ENCODE assay signal across 8 cellular contexts in the genomic region with DNA sequence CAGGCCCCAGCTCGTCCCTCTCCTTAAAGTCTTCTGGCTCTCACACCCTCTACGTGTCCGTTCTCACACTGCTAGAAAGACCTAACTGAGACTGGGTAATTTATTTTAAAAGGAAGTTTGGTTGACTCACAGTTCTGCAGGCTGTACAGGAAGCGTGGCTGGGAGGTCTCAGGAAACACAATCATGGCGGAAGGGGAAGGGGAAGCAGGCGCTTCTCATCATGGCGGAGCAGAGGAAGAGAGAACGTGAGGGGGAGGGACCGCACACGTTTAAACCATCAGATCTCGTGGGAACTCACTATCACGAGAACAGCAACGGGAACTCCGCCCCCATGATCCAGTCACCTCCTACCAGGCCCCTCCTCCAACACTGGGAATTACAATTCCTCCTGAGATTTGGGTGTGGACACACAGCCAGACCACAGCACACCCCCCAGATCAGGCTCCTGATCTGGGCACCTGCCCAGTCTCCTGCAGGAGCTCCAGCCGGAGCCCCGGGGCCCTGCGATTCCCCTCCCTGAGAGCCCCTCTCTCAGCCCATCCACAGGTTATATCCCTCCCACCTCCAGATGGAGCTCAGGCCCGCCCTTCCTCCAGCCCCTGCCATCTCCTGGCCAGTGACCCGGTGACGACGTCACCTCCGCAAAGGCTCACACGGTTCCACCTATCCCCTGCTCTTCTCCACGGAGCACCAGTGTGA.
A peak's percentile ranks its signal among the peaks of the same experiment; 100 is the strongest.
DNase-seq lines count a peak whose midpoint lies in the region; ATAC-seq, FAIRE-seq and TF ChIP-seq lines count a peak whose summit lies in the region.

No MANE protein-coding gene starts in this region.

- FAIRE-seq in K562 (lab: Jason Lieb, UNC) (peak; percentile 99), pancreas (lab: Jason Lieb, UNC) (no peak)

- POLR2A ChIA-PET in K562 (lab: Yijun Ruan, JAX), result interaction anchor here (0.6 to 1.6 kb wide), 8 partner anchors 9 to 457 kb away, joined by 3 to 5 read pairs (median 3); no protein-coding TSS in a partner anchor

- in situ Hi-C loops in K562 (cut with MboI), result no loop called here

- 6% methylated on average over 13 of the region's 24 CpGs for WGBS in K562 (ENCODE audit: insufficient coverage, low coverage, missing lambda C conversion rate)
- 57 to 61% methylated on average over 23 to 24 of the region's 24 CpGs for WGBS in pancreas, 2 donors
- WGBS in upper lobe of left lung, 2 donors, result 30 to 43% methylated on average over 21 to 24 of the region's 24 CpGs

- CTCF ChIA-PET in K562 (lab: Yijun Ruan, JAX; ENCODE audit: low intra/inter-chr PET ratio), result no interaction called here

- H3K9me3 ChIP-seq in K562 (replicated peaks; ENCODE audit: control insufficient read depth, insufficient read depth, low read depth, low read length) (no peaks in the 10 kb centered on the region), pancreas (no peaks in the 10 kb centered on the region), upper lobe of left lung (no peaks in the 10 kb centered on the region)

- TF ChIP-seq POLR2A in K562 (conservative IDR thresholded peaks at IDR 0.05) (peak; percentile 84), upper lobe of left lung (IDR thresholded peaks at IDR 0.05) (peak in 1 of 4 donors; percentile 33)

- peak overlapping the region; percentile 83 for H2AFZ ChIP-seq in K562 (ENCODE audit: low read depth, low read length)

- H3K4me2 ChIP-seq in K562 (ENCODE audit: insufficient read depth, low read length), result peak overlapping the region; percentile 86

- TF ChIP-seq RAD21 in K562 (CRISPR knock-in tag; conservative IDR thresholded peaks at IDR 0.05 in 1 of 2, IDR thresholded peaks at IDR 0.05 in 1 of 2), result no peak

- DNase-seq in Daoy (ENCODE audit: low read depth) (peak; percentile 81), T-helper 2 cell (peak in 4 of 5 experiments; percentile 53 to 82 (median 59)), K562 (ENCODE audit: extremely low read depth in 1 of 4, low spot score in 3 of 4) (peak; percentile 68 to 92 (median 74)), pancreas (peak in 2 of 6 donors; percentile 42 to 51), upper lobe of left lung (peak; percentile 77 to 79), HK-2 (ENCODE audit: unreplicated experiment) (no peak)

- no TSS peak for BruUV-seq in K562 (replicated peaks; lab: Mats Ljungman, UMichigan)

- peaks cover 0 to 16% of the 10 kb centered on the region in 2 experiments; a peak in 2 of 5 replicates for H3K27me3 ChIP-seq in K562 (ENCODE audit: control insufficient read depth in 2 of 2, insufficient read depth in 2 of 2, low read length in 2 of 2)
- H3K27me3 ChIP-seq in pancreas, result peaks cover 0 to 11% (median 0%) of the 10 kb centered on the region in 4 donors
- no peaks in the 10 kb centered on the region for H3K27me3 ChIP-seq in upper lobe of left lung

- intact Hi-C loops in K562 (cut with micrococcal nuclease) (no loop called here), pancreas (cut with DNase I) (no loop called here)

- TF ChIP-seq CTCF in K562 (IDR thresholded peaks at IDR 0.05 in 2 of 3, conservative IDR thresholded peaks at IDR 0.05 in 1 of 3; ENCODE audit: insufficient read depth in 2 of 3, low read depth in 1 of 3, low read length in 3 of 3), result no peak
- TF ChIP-seq CTCF in pancreas (IDR thresholded peaks at IDR 0.05), result no peak
- TF ChIP-seq CTCF in upper lobe of left lung (IDR thresholded peaks at IDR 0.05), result no peak

- H3K4me1 ChIP-seq in K562 (replicated peaks in 1 of 2; ENCODE audit: control insufficient read depth in 2 of 2, insufficient read depth in 2 of 2, low read length in 2 of 2) (peaks cover 12 to 48% of the 10 kb centered on the region in 2 experiments; a peak in 3 of 5 replicates), pancreas (no peaks in the 10 kb centered on the region), upper lobe of left lung (peaks cover 17 to 44% (median 22%) of the 10 kb centered on the region in 4 donors)

- H3K36me3 ChIP-seq in K562 (ENCODE audit: control insufficient read depth, insufficient read depth, low read length), result peaks cover 18% of the 10 kb centered on the region; the same call in 1 of the 3 replicates
- H3K36me3 ChIP-seq in pancreas, result no peaks in the 10 kb centered on the region
- no peaks in the 10 kb centered on the region for H3K36me3 ChIP-seq in upper lobe of left lung

- H3K9me1 ChIP-seq in K562 (ENCODE audit: control insufficient read depth, insufficient read depth, low read length), result no peaks in the 10 kb centered on the region

- H3K4me3 ChIP-seq in K562, result peak overlapping the region; percentile 94
- peak overlapping the region in 1 of 4 donors; percentile 36 for H3K4me3 ChIP-seq in pancreas
- H3K4me3 ChIP-seq in upper lobe of left lung, result peak overlapping the region; percentile 27 to 67 (median 66)

- TF ChIP-seq EP300 in K562 (IDR thresholded peaks at IDR 0.05; ENCODE audit: low read length) (no peak), upper lobe of left lung (IDR thresholded peaks at IDR 0.05) (no peak)

- ATAC-seq in HG02870 (IDR thresholded peaks at IDR 0.05; ENCODE audit: unreplicated experiment), result peak; percentile 71
- ATAC-seq in K562, result peak; percentile 91
- peak in 3 of 4 donors; percentile 55 to 72 (median 70) for ATAC-seq in pancreas
- peak; percentile 80 to 83 for ATAC-seq in upper lobe of left lung (ENCODE audit: low FRiP score in 2 of 2)
- ATAC-seq in HG02623 (IDR thresholded peaks at IDR 0.05; ENCODE audit: unreplicated experiment), result no peak

- peaks cover 47% of the 10 kb centered on the region for H3K79me2 ChIP-seq in K562 (ENCODE audit: control insufficient read depth, insufficient read depth, low read length)

- no peaks in the 10 kb centered on the region; the same call in 1 of the 2 replicates for H4K20me1 ChIP-seq in K562 (replicated peaks; ENCODE audit: control insufficient read depth, insufficient read depth, low read length)

- peak overlapping the region; percentile 79 to 95 for H3K9ac ChIP-seq in K562 (ENCODE audit: insufficient read depth in 1 of 2, low read depth in 2 of 2, low read length in 2 of 2)

- H3K27ac ChIP-seq in K562 (ENCODE audit: extremely low read depth, low read depth, low read length) (peak overlapping the region; percentile 76), pancreas (no peak overlapping the region), upper lobe of left lung (peak overlapping the region; percentile 71 to 86 (median 83))

TF ChIP-seq in K562, 482 proteins besides CTCF, POLR2A, EP300 and RAD21 (continues in another document):
- no peak for TF ChIP-seq TSC22D4 (tag; IDR thresholded peaks at IDR 0.05)
- TF ChIP-seq STAG1 (CRISPR knock-in tag; IDR thresholded peaks at IDR 0.05; ENCODE audit: borderline replicate concordance), result no peak
- TF ChIP-seq, protein P1, sequence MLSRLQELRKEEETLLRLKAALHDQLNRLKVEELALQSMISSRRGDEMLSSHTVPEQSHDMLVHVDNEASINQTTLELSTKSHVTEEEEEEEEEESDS (CRISPR knock-in tag; IDR thresholded peaks at IDR 0.05), result no peak
- TF ChIP-seq BRD9 (IDR thresholded peaks at IDR 0.05; ENCODE audit: low read depth, partially characterized antibody), result no peak
- peak; percentile 97 for TF ChIP-seq CHD2 (IDR thresholded peaks at IDR 0.05; ENCODE audit: low read depth, low read length)
- 0 out of 4 replicates have a peak, but pooled peaks of 1 of the 2 experiments have one; percentile 25 for TF ChIP-seq MAZ (CRISPR knock-in tag; conservative IDR thresholded peaks at IDR 0.05 in 1 of 2, IDR thresholded peaks at IDR 0.05 in 1 of 2)
- TF ChIP-seq KDM5B (IDR thresholded peaks at IDR 0.05; ENCODE audit: insufficient replicate concordance, low read depth, low read length), result peak; percentile 60
- TF ChIP-seq ZEB2 (IDR thresholded peaks at IDR 0.05), result no peak
- TF ChIP-seq, protein P2, sequence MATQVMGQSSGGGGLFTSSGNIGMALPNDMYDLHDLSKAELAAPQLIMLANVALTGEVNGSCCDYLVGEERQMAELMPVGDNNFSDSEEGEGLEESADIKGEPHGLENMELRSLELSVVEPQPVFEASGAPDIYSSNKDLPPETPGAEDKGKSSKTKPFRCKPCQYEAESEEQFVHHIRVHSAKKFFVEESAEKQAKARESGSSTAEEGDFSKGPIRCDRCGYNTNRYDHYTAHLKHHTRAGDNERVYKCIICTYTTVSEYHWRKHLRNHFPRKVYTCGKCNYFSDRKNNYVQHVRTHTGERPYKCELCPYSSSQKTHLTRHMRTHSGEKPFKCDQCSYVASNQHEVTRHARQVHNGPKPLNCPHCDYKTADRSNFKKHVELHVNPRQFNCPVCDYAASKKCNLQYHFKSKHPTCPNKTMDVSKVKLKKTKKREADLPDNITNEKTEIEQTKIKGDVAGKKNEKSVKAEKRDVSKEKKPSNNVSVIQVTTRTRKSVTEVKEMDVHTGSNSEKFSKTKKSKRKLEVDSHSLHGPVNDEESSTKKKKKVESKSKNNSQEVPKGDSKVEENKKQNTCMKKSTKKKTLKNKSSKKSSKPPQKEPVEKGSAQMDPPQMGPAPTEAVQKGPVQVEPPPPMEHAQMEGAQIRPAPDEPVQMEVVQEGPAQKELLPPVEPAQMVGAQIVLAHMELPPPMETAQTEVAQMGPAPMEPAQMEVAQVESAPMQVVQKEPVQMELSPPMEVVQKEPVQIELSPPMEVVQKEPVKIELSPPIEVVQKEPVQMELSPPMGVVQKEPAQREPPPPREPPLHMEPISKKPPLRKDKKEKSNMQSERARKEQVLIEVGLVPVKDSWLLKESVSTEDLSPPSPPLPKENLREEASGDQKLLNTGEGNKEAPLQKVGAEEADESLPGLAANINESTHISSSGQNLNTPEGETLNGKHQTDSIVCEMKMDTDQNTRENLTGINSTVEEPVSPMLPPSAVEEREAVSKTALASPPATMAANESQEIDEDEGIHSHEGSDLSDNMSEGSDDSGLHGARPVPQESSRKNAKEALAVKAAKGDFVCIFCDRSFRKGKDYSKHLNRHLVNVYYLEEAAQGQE (CRISPR knock-in tag; IDR thresholded peaks at IDR 0.05; ENCODE audit: low read depth), result no peak
- peak; percentile 47 for TF ChIP-seq HCFC1 (IDR thresholded peaks at IDR 0.05; ENCODE audit: low read depth, low read length)
- TF ChIP-seq TBP (optimal IDR thresholded peaks at IDR 0.05; ENCODE audit: low read depth, low read length), result peak; percentile 84
- no peak for TF ChIP-seq CEBPG (CRISPR knock-in tag; IDR thresholded peaks at IDR 0.05)
- no peak for TF ChIP-seq CEBPG (tag; conservative IDR thresholded peaks at IDR 0.05 in 1 of 2, IDR thresholded peaks at IDR 0.05 in 1 of 2)
- TF ChIP-seq, protein P3, sequence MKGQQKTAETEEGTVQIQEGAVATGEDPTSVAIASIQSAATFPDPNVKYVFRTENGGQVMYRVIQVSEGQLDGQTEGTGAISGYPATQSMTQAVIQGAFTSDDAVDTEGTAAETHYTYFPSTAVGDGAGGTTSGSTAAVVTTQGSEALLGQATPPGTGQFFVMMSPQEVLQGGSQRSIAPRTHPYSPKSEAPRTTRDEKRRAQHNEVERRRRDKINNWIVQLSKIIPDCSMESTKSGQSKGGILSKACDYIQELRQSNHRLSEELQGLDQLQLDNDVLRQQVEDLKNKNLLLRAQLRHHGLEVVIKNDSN (CRISPR knock-in tag; IDR thresholded peaks at IDR 0.05), result no peak
- no peak for TF ChIP-seq ZNF445 (CRISPR knock-in tag; IDR thresholded peaks at IDR 0.05; ENCODE audit: low read depth)
- no peak for TF ChIP-seq HDAC8 (tag; IDR thresholded peaks at IDR 0.05)
- no peak for TF ChIP-seq CEBPB (tag; IDR thresholded peaks at IDR 0.05)
- TF ChIP-seq MXI1 (IDR thresholded peaks at IDR 0.05; ENCODE audit: low read depth, low read length), result peak; percentile 56; the same call in 1 of the 2 replicates

Comparison
In these comparisons a context has a peak if more than half of its experiments do, and no peak if none do; other contexts are left out.
1. H3K27ac ChIP-seq: peak in K562 (single experiment) and upper lobe of left lung (4 of 4); none in pancreas (0 of 4).